Comparison of ENCODE assay signal across 1 cellular context in the genomic region with DNA sequence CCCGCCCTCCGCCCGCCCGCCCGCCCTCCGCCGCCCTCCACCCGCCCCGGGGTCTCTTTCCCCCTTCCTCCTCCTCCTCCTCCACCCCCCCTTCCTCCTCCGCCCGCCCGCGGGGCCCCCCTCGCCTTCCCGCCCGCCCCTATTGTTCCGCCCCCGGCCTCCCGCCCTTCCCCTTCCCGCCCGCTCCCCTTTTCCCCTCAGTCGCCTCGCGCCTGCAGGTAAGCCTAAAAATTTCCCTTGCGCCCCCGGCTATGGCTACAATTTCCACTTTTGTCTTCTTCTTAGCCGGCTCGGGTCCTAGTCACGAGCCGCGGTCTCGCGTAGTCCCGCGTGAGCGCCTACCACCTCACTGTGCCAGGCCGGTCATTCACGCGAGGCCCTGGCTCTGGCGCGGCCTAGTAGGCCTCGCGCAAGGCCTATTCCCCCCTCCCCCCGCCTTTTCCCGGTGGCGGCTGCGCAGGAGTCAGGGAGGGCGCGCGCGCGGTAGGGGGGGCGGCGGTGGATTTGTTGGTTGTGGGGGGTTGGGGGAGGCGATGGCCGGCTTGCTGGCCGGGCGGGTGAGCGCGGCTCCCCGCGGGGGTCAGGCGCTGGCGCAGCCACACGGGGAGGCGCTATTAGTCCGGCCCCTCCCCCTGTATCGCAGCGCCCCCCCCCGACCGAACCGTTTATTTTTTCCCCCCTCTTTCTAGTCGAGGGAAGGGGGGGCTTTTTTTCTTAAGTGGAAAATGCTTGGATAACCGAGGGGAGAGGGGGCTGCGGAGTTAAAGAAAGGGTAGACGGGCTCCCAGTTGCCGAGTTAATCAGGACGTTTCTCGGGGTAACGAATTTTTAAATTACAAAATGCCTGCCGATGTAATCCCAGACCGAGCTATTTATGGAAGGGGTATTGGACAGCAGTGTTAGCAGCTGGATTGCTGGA.
TF ChIP-seq lines count a peak whose summit lies in the region.

No MANE protein-coding gene starts in this region.

TF ChIP-seq in HepG2, 621 proteins besides CTCF, POLR2A, EP300 and RAD21 (continued from another document and continues in another):
- TF ChIP-seq, protein P1, sequence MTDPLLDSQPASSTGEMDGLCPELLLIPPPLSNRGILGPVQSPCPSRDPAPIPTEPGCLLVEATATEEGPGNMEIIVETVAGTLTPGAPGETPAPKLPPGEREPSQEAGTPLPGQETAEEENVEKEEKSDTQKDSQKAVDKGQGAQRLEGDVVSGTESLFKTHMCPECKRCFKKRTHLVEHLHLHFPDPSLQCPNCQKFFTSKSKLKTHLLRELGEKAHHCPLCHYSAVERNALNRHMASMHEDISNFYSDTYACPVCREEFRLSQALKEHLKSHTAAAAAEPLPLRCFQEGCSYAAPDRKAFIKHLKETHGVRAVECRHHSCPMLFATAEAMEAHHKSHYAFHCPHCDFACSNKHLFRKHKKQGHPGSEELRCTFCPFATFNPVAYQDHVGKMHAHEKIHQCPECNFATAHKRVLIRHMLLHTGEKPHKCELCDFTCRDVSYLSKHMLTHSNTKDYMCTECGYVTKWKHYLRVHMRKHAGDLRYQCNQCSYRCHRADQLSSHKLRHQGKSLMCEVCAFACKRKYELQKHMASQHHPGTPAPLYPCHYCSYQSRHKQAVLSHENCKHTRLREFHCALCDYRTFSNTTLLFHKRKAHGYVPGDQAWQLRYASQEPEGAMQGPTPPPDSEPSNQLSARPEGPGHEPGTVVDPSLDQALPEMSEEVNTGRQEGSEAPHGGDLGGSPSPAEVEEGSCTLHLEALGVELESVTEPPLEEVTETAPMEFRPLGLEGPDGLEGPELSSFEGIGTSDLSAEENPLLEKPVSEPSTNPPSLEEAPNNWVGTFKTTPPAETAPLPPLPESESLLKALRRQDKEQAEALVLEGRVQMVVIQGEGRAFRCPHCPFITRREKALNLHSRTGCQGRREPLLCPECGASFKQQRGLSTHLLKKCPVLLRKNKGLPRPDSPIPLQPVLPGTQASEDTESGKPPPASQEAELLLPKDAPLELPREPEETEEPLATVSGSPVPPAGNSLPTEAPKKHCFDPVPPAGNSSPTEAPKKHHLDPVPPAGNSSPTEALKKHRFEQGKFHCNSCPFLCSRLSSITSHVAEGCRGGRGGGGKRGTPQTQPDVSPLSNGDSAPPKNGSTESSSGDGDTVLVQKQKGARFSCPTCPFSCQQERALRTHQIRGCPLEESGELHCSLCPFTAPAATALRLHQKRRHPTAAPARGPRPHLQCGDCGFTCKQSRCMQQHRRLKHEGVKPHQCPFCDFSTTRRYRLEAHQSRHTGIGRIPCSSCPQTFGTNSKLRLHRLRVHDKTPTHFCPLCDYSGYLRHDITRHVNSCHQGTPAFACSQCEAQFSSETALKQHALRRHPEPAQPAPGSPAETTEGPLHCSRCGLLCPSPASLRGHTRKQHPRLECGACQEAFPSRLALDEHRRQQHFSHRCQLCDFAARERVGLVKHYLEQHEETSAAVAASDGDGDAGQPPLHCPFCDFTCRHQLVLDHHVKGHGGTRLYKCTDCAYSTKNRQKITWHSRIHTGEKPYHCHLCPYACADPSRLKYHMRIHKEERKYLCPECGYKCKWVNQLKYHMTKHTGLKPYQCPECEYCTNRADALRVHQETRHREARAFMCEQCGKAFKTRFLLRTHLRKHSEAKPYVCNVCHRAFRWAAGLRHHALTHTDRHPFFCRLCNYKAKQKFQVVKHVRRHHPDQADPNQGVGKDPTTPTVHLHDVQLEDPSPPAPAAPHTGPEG (CRISPR knock-in tag; IDR thresholded peaks at IDR 0.05) = peak; percentile 59; the same call in 1 of the 2 replicates
- TF ChIP-seq, protein P2, sequence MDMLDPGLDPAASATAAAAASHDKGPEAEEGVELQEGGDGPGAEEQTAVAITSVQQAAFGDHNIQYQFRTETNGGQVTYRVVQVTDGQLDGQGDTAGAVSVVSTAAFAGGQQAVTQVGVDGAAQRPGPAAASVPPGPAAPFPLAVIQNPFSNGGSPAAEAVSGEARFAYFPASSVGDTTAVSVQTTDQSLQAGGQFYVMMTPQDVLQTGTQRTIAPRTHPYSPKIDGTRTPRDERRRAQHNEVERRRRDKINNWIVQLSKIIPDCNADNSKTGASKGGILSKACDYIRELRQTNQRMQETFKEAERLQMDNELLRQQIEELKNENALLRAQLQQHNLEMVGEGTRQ (IDR thresholded peaks at IDR 0.05; ENCODE audit: low read depth, low read length) = no peak
- TF ChIP-seq, protein P2 (CRISPR knock-in tag; IDR thresholded peaks at IDR 0.05; ENCODE audit: borderline replicate concordance) = no peak
- no peak; the same call in none of the 2 replicates for TF ChIP-seq GABPB1 (CRISPR knock-in tag; IDR thresholded peaks at IDR 0.05)
- TF ChIP-seq KLF16 (CRISPR knock-in tag; IDR thresholded peaks at IDR 0.05) = no peak
- TF ChIP-seq FOXA1 (IDR thresholded peaks at IDR 0.05) = no peak
- peak; percentile 32 for TF ChIP-seq FOXA1 (CRISPR knock-in tag; IDR thresholded peaks at IDR 0.05)
- 0 out of 2 replicates have a peak, but pooled peaks have one; percentile 17 for TF ChIP-seq FOXO1 (CRISPR knock-in tag; IDR thresholded peaks at IDR 0.05)
- no peak for TF ChIP-seq ZNF644 (CRISPR knock-in tag; IDR thresholded peaks at IDR 0.05; ENCODE audit: low read depth)
- TF ChIP-seq, protein P3, sequence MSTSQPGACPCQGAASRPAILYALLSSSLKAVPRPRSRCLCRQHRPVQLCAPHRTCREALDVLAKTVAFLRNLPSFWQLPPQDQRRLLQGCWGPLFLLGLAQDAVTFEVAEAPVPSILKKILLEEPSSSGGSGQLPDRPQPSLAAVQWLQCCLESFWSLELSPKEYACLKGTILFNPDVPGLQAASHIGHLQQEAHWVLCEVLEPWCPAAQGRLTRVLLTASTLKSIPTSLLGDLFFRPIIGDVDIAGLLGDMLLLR (CRISPR knock-in tag; IDR thresholded peaks at IDR 0.05) = 0 out of 2 replicates have a peak, but pooled peaks have one; percentile 13
- TF ChIP-seq, protein P4, sequence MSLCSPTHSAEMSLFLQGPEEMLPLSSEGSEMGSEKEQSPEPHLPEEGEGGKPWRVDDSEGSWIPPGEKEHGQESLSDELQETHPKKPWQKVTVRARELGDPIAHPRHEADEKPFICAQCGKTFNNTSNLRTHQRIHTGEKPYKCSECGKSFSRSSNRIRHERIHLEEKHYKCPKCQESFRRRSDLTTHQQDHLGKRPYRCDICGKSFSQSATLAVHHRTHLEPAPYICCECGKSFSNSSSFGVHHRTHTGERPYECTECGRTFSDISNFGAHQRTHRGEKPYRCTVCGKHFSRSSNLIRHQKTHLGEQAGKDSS (CRISPR knock-in tag; IDR thresholded peaks at IDR 0.05; ENCODE audit: borderline replicate concordance, low read depth) = no peak
- TF ChIP-seq ZNF549 (CRISPR knock-in tag; IDR thresholded peaks at IDR 0.05) = no peak
- TF ChIP-seq ZNF674 (CRISPR knock-in tag; IDR thresholded peaks at IDR 0.05; ENCODE audit: low read depth) = no peak
- TF ChIP-seq JARID2 (CRISPR knock-in tag; IDR thresholded peaks at IDR 0.05; ENCODE audit: insufficient replicate concordance) = no peak
- no peak for TF ChIP-seq TP53 (CRISPR knock-in tag; conservative IDR thresholded peaks at IDR 0.05)
- TF ChIP-seq NR2F2 (IDR thresholded peaks at IDR 0.05; ENCODE audit: borderline replicate concordance, low read depth) = peak; percentile 8; the same call in 1 of the 2 replicates
- TF ChIP-seq, protein P5, sequence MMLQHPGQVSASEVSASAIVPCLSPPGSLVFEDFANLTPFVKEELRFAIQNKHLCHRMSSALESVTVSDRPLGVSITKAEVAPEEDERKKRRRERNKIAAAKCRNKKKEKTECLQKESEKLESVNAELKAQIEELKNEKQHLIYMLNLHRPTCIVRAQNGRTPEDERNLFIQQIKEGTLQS (CRISPR knock-in tag; IDR thresholded peaks at IDR 0.05) = peak; percentile 47; the same call in 1 of the 2 replicates
- TF ChIP-seq TEAD2 (CRISPR knock-in tag; IDR thresholded peaks at IDR 0.05) = peak; percentile 78; the same call in 1 of the 2 replicates
- TF ChIP-seq, protein P6, sequence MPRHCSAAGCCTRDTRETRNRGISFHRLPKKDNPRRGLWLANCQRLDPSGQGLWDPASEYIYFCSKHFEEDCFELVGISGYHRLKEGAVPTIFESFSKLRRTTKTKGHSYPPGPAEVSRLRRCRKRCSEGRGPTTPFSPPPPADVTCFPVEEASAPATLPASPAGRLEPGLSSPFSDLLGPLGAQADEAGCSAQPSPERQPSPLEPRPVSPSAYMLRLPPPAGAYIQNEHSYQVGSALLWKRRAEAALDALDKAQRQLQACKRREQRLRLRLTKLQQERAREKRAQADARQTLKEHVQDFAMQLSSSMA (CRISPR knock-in tag; IDR thresholded peaks at IDR 0.05) = no peak
- TF ChIP-seq FLYWCH1 (CRISPR knock-in tag; IDR thresholded peaks at IDR 0.05) = no peak
- TF ChIP-seq, protein P7, sequence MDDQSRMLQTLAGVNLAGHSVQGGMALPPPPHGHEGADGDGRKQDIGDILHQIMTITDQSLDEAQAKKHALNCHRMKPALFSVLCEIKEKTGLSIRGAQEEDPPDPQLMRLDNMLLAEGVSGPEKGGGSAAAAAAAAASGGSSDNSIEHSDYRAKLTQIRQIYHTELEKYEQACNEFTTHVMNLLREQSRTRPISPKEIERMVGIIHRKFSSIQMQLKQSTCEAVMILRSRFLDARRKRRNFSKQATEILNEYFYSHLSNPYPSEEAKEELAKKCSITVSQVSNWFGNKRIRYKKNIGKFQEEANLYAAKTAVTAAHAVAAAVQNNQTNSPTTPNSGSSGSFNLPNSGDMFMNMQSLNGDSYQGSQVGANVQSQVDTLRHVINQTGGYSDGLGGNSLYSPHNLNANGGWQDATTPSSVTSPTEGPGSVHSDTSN (CRISPR knock-in tag; IDR thresholded peaks at IDR 0.05; ENCODE audit: borderline replicate concordance) = no peak
- TF ChIP-seq ZNF260 (CRISPR knock-in tag; IDR thresholded peaks at IDR 0.05; ENCODE audit: borderline replicate concordance, low read depth) = no peak
- no peak for TF ChIP-seq ZNF20 (CRISPR knock-in tag; IDR thresholded peaks at IDR 0.05)
- TF ChIP-seq, protein P8, sequence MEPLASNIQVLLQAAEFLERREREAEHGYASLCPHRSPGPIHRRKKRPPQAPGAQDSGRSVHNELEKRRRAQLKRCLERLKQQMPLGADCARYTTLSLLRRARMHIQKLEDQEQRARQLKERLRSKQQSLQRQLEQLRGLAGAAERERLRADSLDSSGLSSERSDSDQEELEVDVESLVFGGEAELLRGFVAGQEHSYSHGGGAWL (CRISPR knock-in tag; IDR thresholded peaks at IDR 0.05) = no peak; the same call in 1 of the 2 replicates
- TF ChIP-seq ZNF615 (CRISPR knock-in tag; IDR thresholded peaks at IDR 0.05; ENCODE audit: borderline replicate concordance) = no peak
- no peak for TF ChIP-seq ZNF431 (CRISPR knock-in tag; IDR thresholded peaks at IDR 0.05; ENCODE audit: borderline replicate concordance, low read depth)
- peak; percentile 9 for TF ChIP-seq DR1 (CRISPR knock-in tag; IDR thresholded peaks at IDR 0.05)
- no peak for TF ChIP-seq GTF2F1 (IDR thresholded peaks at IDR 0.05; ENCODE audit: low read length)
- no peak for TF ChIP-seq SRF (IDR thresholded peaks at IDR 0.05; ENCODE audit: low read depth, low read length)
- no peak for TF ChIP-seq JUNB (CRISPR knock-in tag; IDR thresholded peaks at IDR 0.05; ENCODE audit: borderline replicate concordance)
- no peak for TF ChIP-seq ZNF724P (CRISPR knock-in tag; IDR thresholded peaks at IDR 0.05; ENCODE audit: borderline replicate concordance)
- TF ChIP-seq, protein P9, sequence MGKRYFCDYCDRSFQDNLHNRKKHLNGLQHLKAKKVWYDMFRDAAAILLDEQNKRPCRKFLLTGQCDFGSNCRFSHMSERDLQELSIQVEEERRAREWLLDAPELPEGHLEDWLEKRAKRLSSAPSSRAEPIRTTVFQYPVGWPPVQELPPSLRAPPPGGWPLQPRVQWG (CRISPR knock-in tag; IDR thresholded peaks at IDR 0.05; ENCODE audit: borderline replicate concordance, low read depth) = no peak
- no peak; the same call in 1 of the 2 replicates for TF ChIP-seq RFXAP (CRISPR knock-in tag; IDR thresholded peaks at IDR 0.05; ENCODE audit: borderline replicate concordance)
- TF ChIP-seq POLR2G (IDR thresholded peaks at IDR 0.05; ENCODE audit: low read depth, low read length) = peak; percentile 53
- no peak for TF ChIP-seq ZNF747 (CRISPR knock-in tag; IDR thresholded peaks at IDR 0.05; ENCODE audit: borderline replicate concordance)
- TF ChIP-seq IKZF4 (CRISPR knock-in tag; IDR thresholded peaks at IDR 0.05; ENCODE audit: borderline replicate concordance, low read depth, not compliant biosample characterization) = no peak
- TF ChIP-seq FOXA3 (CRISPR knock-in tag; IDR thresholded peaks at IDR 0.05) = peak; percentile 29; the same call in 1 of the 2 replicates
- TF ChIP-seq ZNF441 (CRISPR knock-in tag; IDR thresholded peaks at IDR 0.05; ENCODE audit: borderline replicate concordance) = peak; percentile 41; the same call in 1 of the 2 replicates
- TF ChIP-seq, protein P10, sequence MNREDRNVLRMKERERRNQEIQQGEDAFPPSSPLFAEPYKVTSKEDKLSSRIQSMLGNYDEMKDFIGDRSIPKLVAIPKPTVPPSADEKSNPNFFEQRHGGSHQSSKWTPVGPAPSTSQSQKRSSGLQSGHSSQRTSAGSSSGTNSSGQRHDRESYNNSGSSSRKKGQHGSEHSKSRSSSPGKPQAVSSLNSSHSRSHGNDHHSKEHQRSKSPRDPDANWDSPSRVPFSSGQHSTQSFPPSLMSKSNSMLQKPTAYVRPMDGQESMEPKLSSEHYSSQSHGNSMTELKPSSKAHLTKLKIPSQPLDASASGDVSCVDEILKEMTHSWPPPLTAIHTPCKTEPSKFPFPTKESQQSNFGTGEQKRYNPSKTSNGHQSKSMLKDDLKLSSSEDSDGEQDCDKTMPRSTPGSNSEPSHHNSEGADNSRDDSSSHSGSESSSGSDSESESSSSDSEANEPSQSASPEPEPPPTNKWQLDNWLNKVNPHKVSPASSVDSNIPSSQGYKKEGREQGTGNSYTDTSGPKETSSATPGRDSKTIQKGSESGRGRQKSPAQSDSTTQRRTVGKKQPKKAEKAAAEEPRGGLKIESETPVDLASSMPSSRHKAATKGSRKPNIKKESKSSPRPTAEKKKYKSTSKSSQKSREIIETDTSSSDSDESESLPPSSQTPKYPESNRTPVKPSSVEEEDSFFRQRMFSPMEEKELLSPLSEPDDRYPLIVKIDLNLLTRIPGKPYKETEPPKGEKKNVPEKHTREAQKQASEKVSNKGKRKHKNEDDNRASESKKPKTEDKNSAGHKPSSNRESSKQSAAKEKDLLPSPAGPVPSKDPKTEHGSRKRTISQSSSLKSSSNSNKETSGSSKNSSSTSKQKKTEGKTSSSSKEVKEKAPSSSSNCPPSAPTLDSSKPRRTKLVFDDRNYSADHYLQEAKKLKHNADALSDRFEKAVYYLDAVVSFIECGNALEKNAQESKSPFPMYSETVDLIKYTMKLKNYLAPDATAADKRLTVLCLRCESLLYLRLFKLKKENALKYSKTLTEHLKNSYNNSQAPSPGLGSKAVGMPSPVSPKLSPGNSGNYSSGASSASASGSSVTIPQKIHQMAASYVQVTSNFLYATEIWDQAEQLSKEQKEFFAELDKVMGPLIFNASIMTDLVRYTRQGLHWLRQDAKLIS (CRISPR knock-in tag; IDR thresholded peaks at IDR 0.05) = no peak
- no peak for TF ChIP-seq ZNF30 (CRISPR knock-in tag; IDR thresholded peaks at IDR 0.05)
- TF ChIP-seq, protein P11, sequence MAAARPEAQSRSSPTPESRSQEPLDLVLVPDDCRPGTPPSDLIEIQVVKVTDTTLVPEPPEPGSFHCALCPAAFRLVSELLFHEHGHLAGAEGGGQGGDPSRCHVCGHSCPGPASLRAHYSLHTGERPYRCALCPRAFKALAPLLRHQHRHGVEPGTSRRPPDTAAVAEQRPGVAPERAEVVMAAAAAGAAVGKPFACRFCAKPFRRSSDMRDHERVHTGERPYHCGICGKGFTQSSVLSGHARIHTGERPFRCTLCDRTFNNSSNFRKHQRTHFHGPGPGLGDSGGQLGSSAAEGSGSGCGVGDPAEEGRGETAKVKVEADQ (CRISPR knock-in tag; IDR thresholded peaks at IDR 0.05; ENCODE audit: borderline replicate concordance) = no peak
